ENCODE assay signal across 24 cellular contexts in genomic region chr1:52657702-52658101, GRCh38. TPM values are rescaled to one million over a fixed set of nuclear protein-coding genes. Genes with fewer than 3 reads are reported as not detected.
"Had no signal": no experiment of that assay in that cellular context is flagged by ENCODE, and none has a peak within 500 bp of the region (broad histone marks: within the 10 kb centered on the region; RNA-seq: fewer than 3 reads in every experiment).

No MANE protein-coding gene starts in this region.

- ATAC-seq: left cardiac atrium, lower lobe of right lung, right lobe of liver had no signal

- DNase-seq: cortex of kidney; dorsolateral prefrontal cortex; effector memory CD4-positive, alpha-beta T cell; esophagus squamous epithelium; foreskin fibroblast; kidney; left cardiac atrium; left ventricle myocardium inferior; lower lobe of right lung; mesenchymal stem cell; midbrain; psoas muscle; retina; right lobe of liver; spleen; stimulated activated CD4-positive, alpha-beta T cell treated with anti-CD3 and anti-CD28 coated beads, Interleukin-15, amount 100 ng/mL, for 24 hours; stimulated activated CD4-positive, alpha-beta T cell treated with anti-CD3 and anti-CD28 coated beads, Interleukin-1b, Interleukin-23, amount 100 ng/mL, for 48 hours; stimulated activated CD4-positive, alpha-beta T cell treated with anti-CD3 and anti-CD28 coated beads, Interleukin-4, amount 100 ng/mL, for 24 hours; stimulated activated naive CD4-positive, alpha-beta T cell; stomach; substantia nigra; transverse colon had no signal

RNA-seq across cellular contexts. Expression of gene SHISAL2A, which starts 24.7 kb away (rescaled TPM):
- total RNA-seq: left ventricle myocardium inferior, osteoblast, right lobe of liver had no signal
- polyA plus RNA-seq: neural cell had no signal
